In the genomic region with DNA sequence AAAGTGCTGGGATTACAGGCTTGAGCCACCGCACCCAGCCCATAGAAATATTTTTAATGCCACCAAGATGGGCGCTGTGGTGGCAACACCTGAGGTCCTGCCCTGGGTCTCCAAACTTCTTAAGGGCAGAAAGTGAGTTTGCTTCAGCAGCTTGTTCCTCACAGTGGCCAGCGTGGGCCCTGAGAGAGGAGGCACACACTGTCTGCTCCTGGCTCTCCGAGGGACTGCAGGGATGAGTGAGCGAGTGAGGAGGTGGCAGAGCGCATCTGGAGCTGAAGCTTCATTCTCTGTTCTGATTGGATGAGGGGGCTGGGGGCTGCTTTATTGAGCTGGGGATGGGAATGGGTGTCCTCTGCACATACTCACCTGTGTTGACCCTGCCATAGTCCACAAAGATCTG, we compare ENCODE assay signal across 10 cellular contexts. TPM values are rescaled to one million over a fixed set of nuclear protein-coding genes. Genes with fewer than 3 reads are reported as not detected.
"Had no signal": no experiment of that assay in that cellular context is flagged by ENCODE, and none has a peak within 500 bp of the region (broad histone marks: within the 10 kb centered on the region; RNA-seq: fewer than 3 reads in every experiment).

No MANE protein-coding gene starts in this region.

- H3K9me3 ChIP-seq: HAP-1 had no signal

- H3K36me3 ChIP-seq: HAP-1 had no signal

- H3K27ac Mint-ChIP-seq: HFFc6, IgD-negative memory B cell had no signal

- H3K9ac ChIP-seq: GM23248 had no signal

- H3K4me3 Mint-ChIP-seq: HFFc6, IgD-negative memory B cell had no signal

- H3K4me1 Mint-ChIP-seq: IgD-negative memory B cell had no signal

- DNase-seq: GM23248, GOT3, H7, HFFc6, KBM-7 had no signal

- H3K27ac ChIP-seq: GM23248, HL-60 had no signal

- H3K9me3 Mint-ChIP-seq: HFFc6, IgD-negative memory B cell had no signal

- H2AFZ ChIP-seq: GM23248 had no signal

- ATAC-seq: HCT116, HepG2 had no signal

- H3K4me3 ChIP-seq: GM23248, HAP-1 had no signal

- FAIRE-seq: HepG2 had no signal

- H3K4me1 ChIP-seq: HAP-1 had no signal

RNA-seq across cellular contexts. Expression of a gene that starts 57.6 kb away (rescaled TPM):
- total RNA-seq: HepG2 had no signal
